8 cellular contexts compared by ENCODE assay signal in the genomic region with DNA sequence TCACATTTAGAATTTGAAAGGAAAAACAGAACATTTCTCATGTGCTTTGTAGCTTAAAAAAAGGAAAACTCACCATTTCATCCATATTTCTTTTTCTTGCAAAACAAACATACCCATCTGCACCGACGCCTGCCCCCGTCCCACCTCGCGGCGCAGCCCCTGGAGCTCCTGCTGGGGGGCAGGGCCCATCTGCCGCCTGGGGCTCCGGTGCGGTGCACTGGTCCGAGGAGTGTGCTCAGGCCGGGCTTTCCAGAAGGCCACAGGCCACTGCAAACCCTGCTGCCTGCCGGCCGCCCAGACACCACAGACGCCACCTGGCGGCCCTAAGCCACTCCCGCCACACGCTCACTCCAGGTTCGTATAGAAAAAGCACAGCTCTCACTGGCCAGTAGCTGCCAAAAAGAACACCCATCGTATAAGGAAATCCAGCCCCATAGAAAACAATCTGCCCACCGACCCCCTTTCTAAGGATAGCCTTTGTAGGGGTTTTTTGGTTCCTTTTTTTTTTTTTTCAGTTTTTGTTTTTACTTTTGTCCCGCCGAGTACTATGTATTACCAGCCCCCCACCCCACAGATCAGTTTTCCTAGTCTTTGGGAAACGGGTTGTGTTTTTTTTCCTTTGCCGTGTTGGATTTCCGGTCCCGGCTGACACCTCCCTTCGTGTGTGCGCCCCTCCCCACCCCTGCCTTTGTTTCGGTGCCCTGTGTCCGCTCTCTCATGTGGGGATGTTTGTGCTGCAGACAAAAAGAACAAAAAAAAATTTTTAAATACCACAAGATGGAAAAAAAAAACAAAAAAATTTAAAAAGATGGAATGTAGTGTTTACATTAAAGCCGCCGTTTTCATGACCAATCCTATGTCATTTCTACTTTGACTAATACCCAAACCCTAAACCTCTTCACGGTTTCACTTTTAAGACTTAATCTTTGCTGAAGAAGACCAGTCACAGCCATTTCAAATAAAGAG.
A peak's percentile ranks its signal among the peaks of the same experiment; 100 is the strongest.
DNase-seq lines count a peak whose midpoint lies in the region; ATAC-seq and TF ChIP-seq lines count a peak whose summit lies in the region.

No MANE protein-coding gene starts in this region.

- peak; percentile 93 for TF ChIP-seq CTCF in BE2C (IDR thresholded peaks at IDR 0.05; ENCODE audit: low read depth, low read length)

- POLR2A ChIA-PET in naive thymus-derived CD4-positive, alpha-beta T cell (lab: Charles Lee): interaction anchor here (0.7 kb wide), 1 partner anchor 9 kb away, joined by 4 read pairs; no protein-coding TSS in a partner anchor

- H3K27ac Mint-ChIP-seq in activated T-helper 17 cell treated with anti-CD3 and anti-CD28 coated beads, Interleukin-2, amount 50 U/mL, for 72 hours: peak overlapping the region; percentile 98
- peak overlapping the region; percentile 71 to 95 (median 91) for H3K27ac Mint-ChIP-seq in naive thymus-derived CD4-positive, alpha-beta T cell

- CTCF ChIA-PET in naive thymus-derived CD4-positive, alpha-beta T cell (lab: Charles Lee): interaction anchor here (0.6 to 1.7 kb wide), 5 partner anchors 12 to 1767 kb away, joined by 3 to 6 read pairs (median 3); no protein-coding TSS in a partner anchor

- no peak overlapping the region for H3K4me3 ChIP-seq in BE2C (ENCODE audit: low read depth, low read length)
- H3K4me3 ChIP-seq in naive thymus-derived CD4-positive, alpha-beta T cell (ENCODE audit: low read length): peak overlapping the region; percentile 63

- peaks cover 11% of the 10 kb centered on the region for H3K4me1 Mint-ChIP-seq in activated T-helper 17 cell treated with anti-CD3 and anti-CD28 coated beads, Interleukin-2, amount 50 U/mL, for 72 hours
- H3K4me1 Mint-ChIP-seq in naive thymus-derived CD4-positive, alpha-beta T cell: peaks cover 4 to 41% (median 38%) of the 10 kb centered on the region in 7 donors

- peaks cover 1% of the 10 kb centered on the region for H3K36me3 ChIP-seq in BE2C
- H3K36me3 ChIP-seq in naive thymus-derived CD4-positive, alpha-beta T cell (ENCODE audit: control insufficient read depth in 2 of 3, insufficient read depth in 3 of 3, low read length in 3 of 3): peaks cover 0 to 4% (median 0%) of the 10 kb centered on the region in 3 experiments

- intact Hi-C loops in naive thymus-derived CD4-positive, alpha-beta T cell (cut with micrococcal nuclease): loop anchor here (1.0 to 5.0 kb wide), 6 partner anchors 16 to 351 kb away; a partner anchor contains a TSS

- peak; percentile 85 for ATAC-seq in HG03378 (IDR thresholded peaks at IDR 0.05; ENCODE audit: unreplicated experiment)
- peak; percentile 87 for ATAC-seq in activated T-helper 17 cell treated with anti-CD3 and anti-CD28 coated beads, Interleukin-2, amount 50 U/mL, for 72 hours (replicated peaks)
- ATAC-seq in naive thymus-derived CD4-positive, alpha-beta T cell: peak; percentile 87

- H3K27me3 Mint-ChIP-seq in activated T-helper 17 cell treated with anti-CD3 and anti-CD28 coated beads, Interleukin-2, amount 50 U/mL, for 72 hours: no peaks in the 10 kb centered on the region
- no peaks in the 10 kb centered on the region for H3K27me3 Mint-ChIP-seq in naive thymus-derived CD4-positive, alpha-beta T cell

- no peaks in the 10 kb centered on the region for H3K9me3 ChIP-seq in BE2C
- H3K9me3 ChIP-seq in naive thymus-derived CD4-positive, alpha-beta T cell (ENCODE audit: control insufficient read depth in 2 of 3, low read length in 3 of 3): no peaks in the 10 kb centered on the region

- H3K36me3 Mint-ChIP-seq in activated T-helper 17 cell treated with anti-CD3 and anti-CD28 coated beads, Interleukin-2, amount 50 U/mL, for 72 hours (ENCODE audit: low read depth): peaks cover 19% of the 10 kb centered on the region
- peaks cover 0 to 4% (median 0%) of the 10 kb centered on the region in 5 donors for H3K36me3 Mint-ChIP-seq in naive thymus-derived CD4-positive, alpha-beta T cell

- peak; percentile 85 for DNase-seq in BE2C
- peak; percentile 91 for DNase-seq in GM19238 (ENCODE audit: insufficient read length, low spot score)
- peak; percentile 86 for DNase-seq in OCI-M1 (lab: John Stamatoyannopoulos, UW)
- peak; percentile 78 for DNase-seq in fibroblast of peridontal ligament (ENCODE audit: extremely low read depth)
- peak; percentile 26 to 62 (median 43) for DNase-seq in naive thymus-derived CD4-positive, alpha-beta T cell
- peak; percentile 24 for DNase-seq in stimulated activated naive CD4-positive, alpha-beta T cell treated with Interleukin-2 at 50 U/mL for 16 hours (lab: John Stamatoyannopoulos, UW)

- peak overlapping the region; percentile 88 for H3K4me3 Mint-ChIP-seq in activated T-helper 17 cell treated with anti-CD3 and anti-CD28 coated beads, Interleukin-2, amount 50 U/mL, for 72 hours
- H3K4me3 Mint-ChIP-seq in naive thymus-derived CD4-positive, alpha-beta T cell: peak overlapping the region; percentile 82 to 93 (median 90)

- H3K4me1 ChIP-seq in BE2C: peaks cover 4% of the 10 kb centered on the region; the same call in 1 of the 2 replicates
- H3K4me1 ChIP-seq in naive thymus-derived CD4-positive, alpha-beta T cell (ENCODE audit: control insufficient read depth in 2 of 2, insufficient read depth in 2 of 2, low read length in 2 of 2): peaks cover 0 to 11% of the 10 kb centered on the region in 2 donors

- H3K9me3 Mint-ChIP-seq in activated T-helper 17 cell treated with anti-CD3 and anti-CD28 coated beads, Interleukin-2, amount 50 U/mL, for 72 hours: no peaks in the 10 kb centered on the region
- H3K9me3 Mint-ChIP-seq in naive thymus-derived CD4-positive, alpha-beta T cell: no peaks in the 10 kb centered on the region

- no peaks in the 10 kb centered on the region for H3K27me3 ChIP-seq in BE2C
- no peaks in the 10 kb centered on the region for H3K27me3 ChIP-seq in naive thymus-derived CD4-positive, alpha-beta T cell (ENCODE audit: control insufficient read depth in 2 of 2, insufficient read depth in 2 of 2, low read length in 2 of 2)

- peak overlapping the region; percentile 60 for H3K27ac ChIP-seq in naive thymus-derived CD4-positive, alpha-beta T cell (ENCODE audit: low read depth, low read length)

Comparison
In these comparisons a context has a peak if more than half of its experiments do, and no peak if none do; other contexts are left out.
1. DNase-seq: peak in every context shown above with its lines; median percentile 91 in GM19238; 86 in OCI-M1; 85 in BE2C; 78 in fibroblast of peridontal ligament; 43 in naive thymus-derived CD4-positive, alpha-beta T cell; 24 in stimulated activated naive CD4-positive, alpha-beta T cell treated with Interleukin-2 at 50 U/mL for 16 hours.